Comparison of ENCODE assay signal across 6 cellular contexts in the genomic region with DNA sequence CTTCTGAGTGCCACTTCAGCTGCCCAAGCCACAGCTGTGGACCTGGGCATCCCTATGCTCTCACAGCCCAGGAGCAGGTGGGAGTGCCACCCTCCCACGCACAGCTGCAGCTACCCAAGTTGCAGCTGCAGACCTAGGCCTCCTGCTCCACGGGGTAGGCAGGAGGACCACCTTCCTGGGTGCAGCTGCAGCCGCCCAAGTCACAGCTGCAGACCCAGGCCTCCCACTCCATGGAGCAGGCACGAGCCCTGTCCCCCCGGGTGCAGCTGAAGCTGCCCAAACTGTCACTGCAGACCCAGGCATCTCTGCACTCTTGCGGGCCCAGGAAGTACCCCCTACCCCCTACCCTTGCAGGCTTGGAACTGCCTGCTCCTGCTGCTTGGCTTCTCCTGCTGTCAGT.
"Had no signal": no experiment of that assay in that cellular context is flagged by ENCODE, and none has a peak within 500 bp of the region (broad histone marks: within the 10 kb centered on the region; RNA-seq: fewer than 3 reads in every experiment).

No MANE protein-coding gene starts in this region.

- DNase-seq: GM23248, GOT3, H7, HFFc6 had no signal

- H3K9ac ChIP-seq: GM23248 had no signal

- H3K36me3 ChIP-seq: HAP-1 had no signal

- H3K9me3 ChIP-seq: HAP-1 had no signal

- H2AFZ ChIP-seq: GM23248 had no signal

- H3K27ac ChIP-seq: GM23248 had no signal

- H3K4me1 ChIP-seq: HAP-1 had no signal

- H3K4me3 ChIP-seq: GM23248, HAP-1 had no signal

- ATAC-seq: HCT116 had no signal
